ENCODE assay signal across 24 cellular contexts in genomic region chr3:170486398-170486797, GRCh38.
"Had no signal": no experiment of that assay in that cellular context is flagged by ENCODE, and none has a peak within 500 bp of the region (broad histone marks: within the 10 kb centered on the region; RNA-seq: fewer than 3 reads in every experiment).

No MANE protein-coding gene starts in this region.

- H3K9ac ChIP-seq: SK-N-SH had no signal

- H3K36me3 ChIP-seq: brain microvascular endothelial cell, SJSA1 had no signal

- FAIRE-seq: TTC549 had no signal

- H3K4me3 ChIP-seq: SJSA1 had no signal

- DNase-seq: activated CD4-positive, alpha-beta memory T cell treated with anti-CD3 and anti-CD28 coated beads for 36 hours; activated CD4-positive, alpha-beta T cell treated with anti-CD3 and anti-CD28 coated beads for 4 hours; activated CD4-positive, alpha-beta T cell treated with anti-CD3 and anti-CD28 coated beads, Interleukin-2, amount 50 U/mL, for 1 hour; activated CD8-positive, alpha-beta memory T cell treated with anti-CD3 and anti-CD28 coated beads, Interleukin-2, amount 50 U/mL, for 4 hours; activated naive CD4-positive, alpha-beta T cell treated with anti-CD3 and anti-CD28 coated beads, Interleukin-2, amount 10 ng/mL, durations not matched to agents 7 days and 5 days; activated naive CD8-positive, alpha-beta T cell treated with anti-CD3 and anti-CD28 coated beads, Interleukin-2, amount 50 U/mL, for 24 hours; activated T-cell treated with anti-CD3 and anti-CD28 coated beads for 4 hours; activated T-cell treated with anti-CD3 and anti-CD28 coated beads, Interleukin-2, amount 50 U/mL, for 4 hours; aorta; brain microvascular endothelial cell; NCI-H1092 treated with DMSO at 0.1 percent for 48 hours; NCI-H1417; NCI-H187 treated with DMSO at 0.1 percent for 48 hours; NCI-H2081; NCI-H2171 treated with DMSO at 0.1 percent for 48 hours; NCI-H226; NCI-H524 treated with DMSO at 0.1 percent for 48 hours; SHP77 treated with DMSO at 0.1 percent for 48 hours; SK-N-SH had no signal

- H3K4me1 ChIP-seq: SJSA1 had no signal

- ATAC-seq: activated CD4-positive, CD25-positive, alpha-beta regulatory T cell treated with anti-CD3 and anti-CD28 coated beads, Interleukin-2, amount 50 U/mL, for 24 hours; activated naive CD8-positive, alpha-beta T cell treated with anti-CD3 and anti-CD28 coated beads, Interleukin-2, amount 50 U/mL, for 24 hours; activated T-cell treated with anti-CD3 and anti-CD28 coated beads, Interleukin-2, amount 50 U/mL, for 4 hours; Panc1; WTC11 had no signal

- H3K4me2 ChIP-seq: SK-N-SH had no signal

- H3K9me3 ChIP-seq: SJSA1, SK-N-SH had no signal

- H3K27ac ChIP-seq: brain microvascular endothelial cell, SJSA1 had no signal

- H3K27me3 ChIP-seq: brain microvascular endothelial cell, SJSA1 had no signal
